17 cellular contexts compared by ENCODE assay signal in the genomic region with DNA sequence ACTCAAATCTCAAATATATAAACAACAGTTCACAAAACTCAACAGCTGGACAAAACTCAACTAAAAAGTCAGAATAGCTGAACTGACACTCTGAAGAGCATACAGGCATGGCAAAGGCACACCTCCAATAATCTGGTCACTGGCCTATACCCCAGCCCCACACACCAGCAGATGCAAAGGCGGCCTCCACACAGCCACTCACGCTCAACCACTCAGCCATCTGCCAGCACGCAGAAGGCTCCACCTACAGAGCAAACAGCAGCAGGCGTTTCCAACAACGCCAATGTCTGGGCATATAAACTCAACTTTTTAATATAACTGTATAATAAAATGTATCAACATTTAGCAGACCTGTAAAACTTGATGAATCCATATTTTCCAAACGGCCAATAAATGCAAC. TPM values are rescaled to one million over a fixed set of nuclear protein-coding genes. Genes with fewer than 3 reads are reported as not detected.
DNase-seq lines count a peak whose midpoint lies in the region; ATAC-seq and TF ChIP-seq lines count a peak whose summit lies in the region.
"Had no signal": no experiment of that assay in that cellular context is flagged by ENCODE, and none has a peak within 500 bp of the region (broad histone marks: within the 10 kb centered on the region; RNA-seq: fewer than 3 reads in every experiment).

No MANE protein-coding gene starts in this region.

- H3K4me1 ChIP-seq in thymus (ENCODE audit: control insufficient read depth, insufficient read depth, low read length) (peaks cover 68% of the 10 kb centered on the region), BE2C (peaks cover 14% of the 10 kb centered on the region)

- ATAC-seq in HG03342 (IDR thresholded peaks at IDR 0.05; ENCODE audit: unreplicated experiment) (peak; percentile 29), activated B cell treated with CpG ODN at 0.5 μM for 24 hours (ENCODE audit: low read depth) (peak; percentile 45)
- ATAC-seq: activated T-cell treated with anti-CD3 and anti-CD28 coated beads, Interleukin-2, amount 50 U/mL, for 72 hours; stimulated activated naive CD8-positive, alpha-beta T cell treated with anti-CD3 and anti-CD28 coated beads, Interleukin-15, Interleukin-2, amounts not matched to agents 100 U/mL and 50 U/mL, for 24 hours had no signal

- WGBS in thymus, result 76% methylated on average over 6 of the region's 6 CpGs

- H3K4me3 ChIP-seq in thymus (ENCODE audit: low read length) (no peak overlapping the region), H7 (ENCODE audit: insufficient read depth, low read depth, low read length) (no peak overlapping the region), BE2C (ENCODE audit: low read depth, low read length) (no peak overlapping the region)
- H3K4me3 ChIP-seq: right atrium auricular region had no signal

- intact Hi-C loops in activated B cell treated with CpG ODN at 0.5 μM for 24 hours (cut with micrococcal nuclease), result no loop called here

- H3K27me3 Mint-ChIP-seq in activated naive CD4-positive, alpha-beta T cell treated with anti-CD3 and anti-CD28 coated beads, Interleukin-2, amount 50 U/mL, for 24 hours, result no peaks in the 10 kb centered on the region
- H3K27me3 Mint-ChIP-seq in activated naive CD4-positive, alpha-beta T cell treated with anti-CD3 and anti-CD28 coated beads, Interleukin-2, amount 10 ng/mL, durations not matched to agents 7 days and 5 days, result no peaks in the 10 kb centered on the region
- no peaks in the 10 kb centered on the region for H3K27me3 Mint-ChIP-seq in activated B cell treated with CpG ODN at 0.5 μM for 24 hours

- DNase-seq in activated naive CD4-positive, alpha-beta T cell treated with anti-CD3 and anti-CD28 coated beads, Interleukin-2, amount 10 ng/mL, durations not matched to agents 7 days and 5 days, result no peak
- DNase-seq in activated B cell treated with CpG ODN at 0.5 μM for 24 hours, result no peak
- DNase-seq in NCI-H2081 treated with DMSO at 0.1 percent for 48 hours (lab: John Stamatoyannopoulos, UW), result no peak
- DNase-seq in H7, result no peak
- DNase-seq in BE2C, result no peak
- DNase-seq: activated CD4-positive, alpha-beta T cell treated with anti-CD3 and anti-CD28 coated beads for 4 hours; activated T-cell treated with anti-CD3 and anti-CD28 coated beads, Interleukin-2, amount 50 U/mL, for 72 hours; aorta; GF-D8; kidney; NCI-H1092; stimulated activated CD4-positive, alpha-beta T cell treated with anti-CD3 and anti-CD28 coated beads, Interleukin-4, amount 100 ng/mL, for 24 hours; stimulated activated naive CD8-positive, alpha-beta T cell treated with anti-CD3 and anti-CD28 coated beads, Interleukin-15, Interleukin-2, amounts not matched to agents 100 U/mL and 50 U/mL, for 24 hours had no signal

- H3K9me3 Mint-ChIP-seq in activated naive CD4-positive, alpha-beta T cell treated with anti-CD3 and anti-CD28 coated beads, Interleukin-2, amount 50 U/mL, for 24 hours, result no peaks in the 10 kb centered on the region
- H3K9me3 Mint-ChIP-seq in activated naive CD4-positive, alpha-beta T cell treated with anti-CD3 and anti-CD28 coated beads, Interleukin-2, amount 10 ng/mL, durations not matched to agents 7 days and 5 days, result no peaks in the 10 kb centered on the region
- H3K9me3 Mint-ChIP-seq in activated B cell treated with CpG ODN at 0.5 μM for 24 hours, result no peaks in the 10 kb centered on the region
- H3K9me3 Mint-ChIP-seq: activated T-cell treated with anti-CD3 and anti-CD28 coated beads, Interleukin-2, amount 50 U/mL, for 72 hours had no signal

- H3K36me3 Mint-ChIP-seq in activated naive CD4-positive, alpha-beta T cell treated with anti-CD3 and anti-CD28 coated beads, Interleukin-2, amount 50 U/mL, for 24 hours, result no peaks in the 10 kb centered on the region
- H3K36me3 Mint-ChIP-seq in activated naive CD4-positive, alpha-beta T cell treated with anti-CD3 and anti-CD28 coated beads, Interleukin-2, amount 10 ng/mL, durations not matched to agents 7 days and 5 days, result no peaks in the 10 kb centered on the region
- H3K36me3 Mint-ChIP-seq in activated B cell treated with CpG ODN at 0.5 μM for 24 hours (ENCODE audit: low read depth), result no peaks in the 10 kb centered on the region

- H3K27me3 ChIP-seq in thymus (ENCODE audit: control insufficient read depth, insufficient read depth) (no peaks in the 10 kb centered on the region), H7 (ENCODE audit: control insufficient read depth, insufficient read depth, low read length) (no peaks in the 10 kb centered on the region), BE2C (no peaks in the 10 kb centered on the region)
- H3K27me3 ChIP-seq: right atrium auricular region had no signal

- peak overlapping the region; percentile 58 for H3K4me3 Mint-ChIP-seq in activated naive CD4-positive, alpha-beta T cell treated with anti-CD3 and anti-CD28 coated beads, Interleukin-2, amount 50 U/mL, for 24 hours
- no peak overlapping the region for H3K4me3 Mint-ChIP-seq in activated naive CD4-positive, alpha-beta T cell treated with anti-CD3 and anti-CD28 coated beads, Interleukin-2, amount 10 ng/mL, durations not matched to agents 7 days and 5 days
- H3K4me3 Mint-ChIP-seq in activated B cell treated with CpG ODN at 0.5 μM for 24 hours, result no peak overlapping the region
- H3K4me3 Mint-ChIP-seq: activated T-cell treated with anti-CD3 and anti-CD28 coated beads, Interleukin-2, amount 50 U/mL, for 72 hours had no signal

- peak overlapping the region; percentile 34 for H3K27ac ChIP-seq in thymus (ENCODE audit: low read depth)
- H3K27ac ChIP-seq: right atrium auricular region had no signal

- no peaks in the 10 kb centered on the region for H3K36me3 ChIP-seq in thymus (ENCODE audit: control insufficient read depth, insufficient read depth)
- H3K36me3 ChIP-seq in H7 (replicated peaks; ENCODE audit: control insufficient read depth, insufficient read depth, low read length), result no peaks in the 10 kb centered on the region
- no peaks in the 10 kb centered on the region for H3K36me3 ChIP-seq in BE2C
- H3K36me3 ChIP-seq: right atrium auricular region had no signal

- H3K27ac Mint-ChIP-seq in activated naive CD4-positive, alpha-beta T cell treated with anti-CD3 and anti-CD28 coated beads, Interleukin-2, amount 50 U/mL, for 24 hours, result peak overlapping the region; percentile 65
- H3K27ac Mint-ChIP-seq in activated naive CD4-positive, alpha-beta T cell treated with anti-CD3 and anti-CD28 coated beads, Interleukin-2, amount 10 ng/mL, durations not matched to agents 7 days and 5 days, result no peak overlapping the region
- H3K27ac Mint-ChIP-seq in activated B cell treated with CpG ODN at 0.5 μM for 24 hours, result peak overlapping the region; percentile 27
- H3K27ac Mint-ChIP-seq: activated T-cell treated with anti-CD3 and anti-CD28 coated beads, Interleukin-2, amount 50 U/mL, for 72 hours had no signal

- peaks cover 98% of the 10 kb centered on the region for H3K4me1 Mint-ChIP-seq in activated naive CD4-positive, alpha-beta T cell treated with anti-CD3 and anti-CD28 coated beads, Interleukin-2, amount 50 U/mL, for 24 hours
- peaks cover 88% of the 10 kb centered on the region for H3K4me1 Mint-ChIP-seq in activated naive CD4-positive, alpha-beta T cell treated with anti-CD3 and anti-CD28 coated beads, Interleukin-2, amount 10 ng/mL, durations not matched to agents 7 days and 5 days
- peaks cover 97% of the 10 kb centered on the region for H3K4me1 Mint-ChIP-seq in activated B cell treated with CpG ODN at 0.5 μM for 24 hours

- POLR2A ChIA-PET in activated B cell treated with CpG ODN at 0.5 μM for 24 hours (lab: Charles Lee), result interaction anchor here (3.4 kb wide), 1 partner anchor 14 kb away, joined by 13 read pairs; no protein-coding TSS in a partner anchor

- no peak for TF ChIP-seq CTCF in activated B cell treated with CpG ODN at 0.5 μM for 24 hours (IDR thresholded peaks at IDR 0.05)
- no peak for TF ChIP-seq CTCF in BE2C (IDR thresholded peaks at IDR 0.05; ENCODE audit: low read depth, low read length)

- no peaks in the 10 kb centered on the region for H3K9me3 ChIP-seq in thymus (ENCODE audit: control insufficient read depth)
- H3K9me3 ChIP-seq in BE2C, result no peaks in the 10 kb centered on the region
- H3K9me3 ChIP-seq: right atrium auricular region had no signal

- CTCF ChIA-PET in activated naive CD4-positive, alpha-beta T cell treated with anti-CD3 and anti-CD28 coated beads, Interleukin-2, amount 10 ng/mL, durations not matched to agents 7 days and 5 days (lab: Charles Lee), result interaction anchor here (1.5 to 2.6 kb wide), 3 partner anchors 10 to 62 kb away, joined by 3 to 10 read pairs (median 7); no protein-coding TSS in a partner anchor
- CTCF ChIA-PET in activated B cell treated with CpG ODN at 0.5 μM for 24 hours (lab: Charles Lee), result interaction anchor here (3.9 kb wide), 1 partner anchor 10 kb away, joined by 24 read pairs; no protein-coding TSS in a partner anchor

RNA-seq across cellular contexts. Expression of a gene that starts 17.2 kb away (rescaled TPM):
- total RNA-seq in activated B cell treated with CpG ODN at 0.5 μM for 24 hours, result 173 and 193 TPM in 2 replicates
- 58.3 TPM for polyA plus RNA-seq in thymus
- total RNA-seq in H7 (2014; rRNA removed; shearing (Covaris generic)), result 63.6 and 80.7 TPM in 2 replicates
- 70.9 TPM for polyA plus RNA-seq in BE2C (2012; ENCODE audit: insufficient read depth, insufficient read length, low read depth)
